18 cellular contexts compared by ENCODE assay signal in the genomic region with DNA sequence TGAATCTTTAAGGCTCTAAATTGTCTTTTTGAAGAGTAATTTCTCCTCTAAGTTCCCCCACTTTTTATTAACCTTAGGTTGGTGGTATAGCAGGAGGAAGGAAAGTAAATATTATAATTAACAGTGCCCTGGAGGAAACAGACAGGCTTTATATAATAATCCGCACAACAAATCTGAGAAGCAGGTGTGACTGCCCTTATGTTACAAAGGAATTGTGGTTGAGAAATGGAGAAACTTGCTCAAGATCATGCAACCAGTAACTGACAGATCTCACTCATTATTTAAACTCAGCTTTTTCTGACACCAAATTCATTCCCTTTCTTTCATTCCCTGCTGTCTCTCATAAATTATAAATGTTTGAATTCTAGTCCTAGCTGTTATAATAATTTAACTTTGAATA.
DNase-seq lines count a peak whose midpoint lies in the region; TF ChIP-seq lines count a peak whose summit lies in the region.
"Had no signal": no experiment of that assay in that cellular context is flagged by ENCODE, and none has a peak within 500 bp of the region (broad histone marks: within the 10 kb centered on the region; RNA-seq: fewer than 3 reads in every experiment).

No MANE protein-coding gene starts in this region.

- H3K4me3 ChIP-seq in NB4 (ENCODE audit: low read depth, low read length): no peak overlapping the region
- H3K4me3 ChIP-seq: PC-9 had no signal

- H3K27ac Mint-ChIP-seq in HFFc6: no peak overlapping the region

- no peak for TF ChIP-seq POLR2A in NB4 (IDR thresholded peaks at IDR 0.05; ENCODE audit: extremely low read depth, insufficient read length)

- DNase-seq in NCI-H82 (lab: John Stamatoyannopoulos, UW) (peak; percentile 29), NCI-H82 treated with DMSO at 0.1 percent for 48 hours (lab: John Stamatoyannopoulos, UW; ENCODE audit: unreplicated experiment) (no peak), NB4 (ENCODE audit: low read depth) (peak; percentile 41), caudate nucleus (lab: John Stamatoyannopoulos, UW) (no peak), NCI-H187 (lab: John Stamatoyannopoulos, UW) (no peak), NCI-H226 (no peak), HFFc6 (no peak)
- DNase-seq: Calu3, DMS79 treated with DMSO at 0.1 percent for 48 hours, HCEC 1CT, Karpas-422, MV-4-11, NCI-H1694, NCI-H2081, NCI-H2171 treated with DMSO at 0.1 percent for 48 hours, NCI-H774, PC-9, T-helper 1 cell had no signal

- peak overlapping the region; percentile 18 for H3K27ac ChIP-seq in caudate nucleus (ENCODE audit: low read depth, low read length)
- H3K27ac ChIP-seq: PC-9 had no signal

- H3K9me3 Mint-ChIP-seq in HFFc6: no peaks in the 10 kb centered on the region

- H3K4me1 Mint-ChIP-seq in HFFc6 (ENCODE audit: low read depth): no peaks in the 10 kb centered on the region

- no peaks in the 10 kb centered on the region for H3K36me3 Mint-ChIP-seq in HFFc6 (ENCODE audit: low read depth)

- TF ChIP-seq CTCF in NB4 (IDR thresholded peaks at IDR 0.05; ENCODE audit: low read depth, low read length): no peak
- TF ChIP-seq CTCF in HFFc6 (IDR thresholded peaks at IDR 0.05): no peak

- no peak overlapping the region for H3K4me3 Mint-ChIP-seq in HFFc6

- no peaks in the 10 kb centered on the region for H3K27me3 Mint-ChIP-seq in HFFc6 (ENCODE audit: insufficient read depth)

Comparison
In these comparisons a context has a peak if more than half of its experiments do, and no peak if none do; other contexts are left out.
1. DNase-seq: peak in NCI-H82 (single experiment) and NB4 (single experiment); none in NCI-H82 treated with DMSO at 0.1 percent for 48 hours (single experiment), caudate nucleus (0 of 61), NCI-H187 (0 of 2), NCI-H226 (single experiment) and HFFc6 (single experiment).